In genomic region chrX:24396236-24396929, GRCh38 we compare ENCODE assay signal across 11 cellular contexts. TPM values are rescaled to one million over a fixed set of nuclear protein-coding genes. Genes with fewer than 3 reads are reported as not detected.
A peak's percentile ranks its signal among the peaks of the same experiment; 100 is the strongest.
DNase-seq lines count a peak whose midpoint lies in the region; ATAC-seq and TF ChIP-seq lines count a peak whose summit lies in the region.
"Had no signal": no experiment of that assay in that cellular context is flagged by ENCODE, and none has a peak within 500 bp of the region (broad histone marks: within the 10 kb centered on the region; RNA-seq: fewer than 3 reads in every experiment).

No MANE protein-coding gene starts in this region.

- no peak overlapping the region for H3K4me3 Mint-ChIP-seq in activated CD4-positive, alpha-beta T cell treated with anti-CD3 and anti-CD28 coated beads for 36 hours
- H3K4me3 Mint-ChIP-seq: CD4-positive, alpha-beta memory T cell had no signal

- H3K4me3 ChIP-seq in MG63 (no peak overlapping the region), body of pancreas (no peak overlapping the region)
- H3K4me3 ChIP-seq: HAP-1, PC-9 had no signal

- no peak for TF ChIP-seq POLR2A in body of pancreas (IDR thresholded peaks at IDR 0.05)

- peak overlapping the region in 3 of 4 donors; percentile 39 to 65 (median 64) for H3K27ac ChIP-seq in body of pancreas
- H3K27ac ChIP-seq: PC-9 had no signal

- H3K9me3 ChIP-seq in MG63, result no peaks in the 10 kb centered on the region
- no peaks in the 10 kb centered on the region for H3K9me3 ChIP-seq in body of pancreas
- H3K9me3 ChIP-seq: HAP-1 had no signal

- POLR2A ChIA-PET in activated CD4-positive, alpha-beta T cell treated with anti-CD3 and anti-CD28 coated beads for 36 hours (lab: Charles Lee), result no interaction called here

- intact Hi-C loops in body of pancreas (cut with DNase I), result loop anchor here (10.0 kb wide), 1 partner anchor 98 kb away; no protein-coding TSS in a partner anchor
- intact Hi-C loops in activated CD4-positive, alpha-beta T cell treated with anti-CD3 and anti-CD28 coated beads for 36 hours (cut with DNase I, micrococcal nuclease), result loop anchor here (1.0 to 10.0 kb wide), 4 partner anchors 103 to 618 kb away; partner anchors contain the start of genes ARX (in 1 of the 2) and POLA1 (in 1 of the 2)

- 44 to 46% methylated on average over 5 of the region's 5 CpGs for WGBS in body of pancreas, 2 donors

- H3K27me3 Mint-ChIP-seq in activated CD4-positive, alpha-beta T cell treated with anti-CD3 and anti-CD28 coated beads for 36 hours, result no peaks in the 10 kb centered on the region

- peak; percentile 75 for ATAC-seq in body of pancreas
- no peak for ATAC-seq in HG03565 (IDR thresholded peaks at IDR 0.05; ENCODE audit: unreplicated experiment)
- ATAC-seq in activated CD4-positive, alpha-beta T cell treated with anti-CD3 and anti-CD28 coated beads for 36 hours, result no peak

- H3K36me3 Mint-ChIP-seq in activated CD4-positive, alpha-beta T cell treated with anti-CD3 and anti-CD28 coated beads for 36 hours (ENCODE audit: low read depth), result no peaks in the 10 kb centered on the region
- H3K36me3 Mint-ChIP-seq: CD4-positive, alpha-beta memory T cell had no signal

- TF ChIP-seq CTCF in body of pancreas (IDR thresholded peaks at IDR 0.05), result no peak

- no peak overlapping the region for H3K27ac Mint-ChIP-seq in activated CD4-positive, alpha-beta T cell treated with anti-CD3 and anti-CD28 coated beads for 36 hours

- H3K9me3 Mint-ChIP-seq in activated CD4-positive, alpha-beta T cell treated with anti-CD3 and anti-CD28 coated beads for 36 hours (ENCODE audit: low read depth), result no peaks in the 10 kb centered on the region
- H3K9me3 Mint-ChIP-seq: CD4-positive, alpha-beta memory T cell had no signal

- DNase-seq in AG20443 (ENCODE audit: low spot score) (peak; percentile 18), MG63 (peak; percentile 7), body of pancreas (peak in 2 of 4 donors; percentile 13 to 37), medulla oblongata (ENCODE audit: extremely low spot score) (peak; percentile 1), T-helper 2 cell (no peak)
- no peak for DNase-seq in activated CD4-positive, alpha-beta T cell treated with anti-CD3 and anti-CD28 coated beads for 36 hours
- DNase-seq in stimulated activated CD4-positive, alpha-beta T cell treated with anti-CD3 and anti-CD28 coated beads, Interleukin-12 subunit alpha, Interleukin-12 subunit beta, amount 100 ng/mL, for 4 hours, result no peak

- H3K4me1 ChIP-seq in body of pancreas, result peaks cover 12% of the 10 kb centered on the region
- H3K4me1 ChIP-seq: HAP-1 had no signal

- peaks cover 3% of the 10 kb centered on the region for H3K4me1 Mint-ChIP-seq in activated CD4-positive, alpha-beta T cell treated with anti-CD3 and anti-CD28 coated beads for 36 hours

- H3K27me3 ChIP-seq in MG63, result no peaks in the 10 kb centered on the region
- no peaks in the 10 kb centered on the region for H3K27me3 ChIP-seq in body of pancreas

- CTCF ChIA-PET in activated CD4-positive, alpha-beta T cell treated with anti-CD3 and anti-CD28 coated beads for 36 hours (lab: Charles Lee), result interaction anchor here (0.5 to 3.6 kb wide), 30 partner anchors 9 to 748 kb away, joined by 3 to 82 read pairs (median 4); no protein-coding TSS in a partner anchor

- H3K36me3 ChIP-seq in MG63 (no peaks in the 10 kb centered on the region), body of pancreas (replicated peaks in 1 of 2; ENCODE audit: insufficient read depth in 1 of 2, low read depth in 2 of 2) (no peaks in the 10 kb centered on the region)
- H3K36me3 ChIP-seq: HAP-1 had no signal

RNA-seq across cellular contexts. Expression of gene SUPT20HL1, which starts 35.9 kb away (rescaled TPM):
- not detected in 2 replicates for total RNA-seq in MG63 (2014; rRNA removed; shearing (Covaris generic); ENCODE audit: low replicate concordance)
- total RNA-seq in body of pancreas, result under 1 TPM in 1 of 2 donors, not detected in 1; 0.26 TPM
- total RNA-seq in activated CD4-positive, alpha-beta T cell treated with anti-CD3 and anti-CD28 coated beads for 36 hours, result under 1 TPM in 1 of 2 experiments, not detected in 1; 0.07 TPM
- total RNA-seq: CD4-positive, alpha-beta memory T cell; PC-9 had no signal

Comparison
In these comparisons a context has a peak if more than half of its experiments do, and no peak if none do; other contexts are left out.
1. DNase-seq: peak in AG20443 (single experiment), MG63 (single experiment) and medulla oblongata (single experiment); none in T-helper 2 cell (0 of 5), activated CD4-positive, alpha-beta T cell treated with anti-CD3 and anti-CD28 coated beads for 36 hours (single experiment) and stimulated activated CD4-positive, alpha-beta T cell treated with anti-CD3 and anti-CD28 coated beads, Interleukin-12 subunit alpha, Interleukin-12 subunit beta, amount 100 ng/mL, for 4 hours (single experiment).